Comparison of ENCODE assay signal across 1 cellular context in genomic region chr10:95656291-95657164, GRCh38.
TF ChIP-seq lines count a peak whose summit lies in the region.

Gene ALDH18A1 (minus strand): TSS chr10:95656711. CDS start chr10:95653377, 3,334 bp downstream.

TF ChIP-seq in HepG2, 621 proteins besides CTCF, POLR2A, EP300 and RAD21 (continued from another document and continues in another):
- TF ChIP-seq ZNF362 (CRISPR knock-in tag; IDR thresholded peaks at IDR 0.05; ENCODE audit: borderline replicate concordance) (no peak; the same call in 1 of the 2 replicates), SNAPC2 (CRISPR knock-in tag; IDR thresholded peaks at IDR 0.05) (peak; percentile 59; the same call in 1 of the 2 replicates), NCOA2 (CRISPR knock-in tag; IDR thresholded peaks at IDR 0.05) (peak; percentile 49; the same call in 1 of the 2 replicates), GATAD2A (CRISPR knock-in tag; IDR thresholded peaks at IDR 0.05) (peak; percentile 66), CAMTA2 (CRISPR knock-in tag; IDR thresholded peaks at IDR 0.05; ENCODE audit: borderline replicate concordance) (no peak), ZSCAN12 (CRISPR knock-in tag; IDR thresholded peaks at IDR 0.05) (no peak), ZMYM4 (CRISPR knock-in tag; IDR thresholded peaks at IDR 0.05) (peak; percentile 84), NFAT5 (CRISPR knock-in tag; IDR thresholded peaks at IDR 0.05) (no peak), PHF8 (CRISPR knock-in tag; IDR thresholded peaks at IDR 0.05) (peak; percentile 89), ZNF703 (CRISPR knock-in tag; IDR thresholded peaks at IDR 0.05; ENCODE audit: borderline replicate concordance) (0 out of 2 replicates have a peak, but pooled peaks have one; percentile 85), PRPF4 (IDR thresholded peaks at IDR 0.05; ENCODE audit: low read depth, low read length, poor library complexity, severe bottlenecking) (no peak), MIER3 (CRISPR knock-in tag; IDR thresholded peaks at IDR 0.05; ENCODE audit: borderline replicate concordance) (0 out of 2 replicates have a peak, but pooled peaks have one; percentile 68), ZNF12 (CRISPR knock-in tag; IDR thresholded peaks at IDR 0.05) (peak; percentile 57; the same call in 1 of the 2 replicates), KLF12 (CRISPR knock-in tag; IDR thresholded peaks at IDR 0.05; ENCODE audit: borderline replicate concordance) (peak; percentile 74; the same call in 1 of the 2 replicates), HMGXB3 (CRISPR knock-in tag; IDR thresholded peaks at IDR 0.05; ENCODE audit: borderline replicate concordance) (peak; percentile 73; the same call in 1 of the 2 replicates), MNT (IDR thresholded peaks at IDR 0.05) (peak; percentile 93), UBTF (CRISPR knock-in tag; IDR thresholded peaks at IDR 0.05) (peak; percentile 90), ZNF773 (CRISPR knock-in tag; IDR thresholded peaks at IDR 0.05; ENCODE audit: borderline replicate concordance) (0 out of 2 replicates have a peak, but pooled peaks have one; percentile 13), ZNF143 (CRISPR knock-in tag; IDR thresholded peaks at IDR 0.05) (no peak), ATM (IDR thresholded peaks at IDR 0.05; ENCODE audit: borderline replicate concordance) (no peak), HNRNPLL (IDR thresholded peaks at IDR 0.05; ENCODE audit: low read depth, low read length, poor library complexity, severe bottlenecking) (peak; percentile 100), NFE2L2 (IDR thresholded peaks at IDR 0.05; ENCODE audit: low read length) (no peak), EZH2 (conservative IDR thresholded peaks at IDR 0.05; ENCODE audit: low read depth, low read length) (no peak), SP4 (CRISPR knock-in tag; IDR thresholded peaks at IDR 0.05) (peak; percentile 74), MAX (IDR thresholded peaks at IDR 0.05) (peak; percentile 97), POGZ (CRISPR knock-in tag; IDR thresholded peaks at IDR 0.05) (peak; percentile 77), CC2D1A (CRISPR knock-in tag; IDR thresholded peaks at IDR 0.05) (no peak)
- TF ChIP-seq, protein P1, sequence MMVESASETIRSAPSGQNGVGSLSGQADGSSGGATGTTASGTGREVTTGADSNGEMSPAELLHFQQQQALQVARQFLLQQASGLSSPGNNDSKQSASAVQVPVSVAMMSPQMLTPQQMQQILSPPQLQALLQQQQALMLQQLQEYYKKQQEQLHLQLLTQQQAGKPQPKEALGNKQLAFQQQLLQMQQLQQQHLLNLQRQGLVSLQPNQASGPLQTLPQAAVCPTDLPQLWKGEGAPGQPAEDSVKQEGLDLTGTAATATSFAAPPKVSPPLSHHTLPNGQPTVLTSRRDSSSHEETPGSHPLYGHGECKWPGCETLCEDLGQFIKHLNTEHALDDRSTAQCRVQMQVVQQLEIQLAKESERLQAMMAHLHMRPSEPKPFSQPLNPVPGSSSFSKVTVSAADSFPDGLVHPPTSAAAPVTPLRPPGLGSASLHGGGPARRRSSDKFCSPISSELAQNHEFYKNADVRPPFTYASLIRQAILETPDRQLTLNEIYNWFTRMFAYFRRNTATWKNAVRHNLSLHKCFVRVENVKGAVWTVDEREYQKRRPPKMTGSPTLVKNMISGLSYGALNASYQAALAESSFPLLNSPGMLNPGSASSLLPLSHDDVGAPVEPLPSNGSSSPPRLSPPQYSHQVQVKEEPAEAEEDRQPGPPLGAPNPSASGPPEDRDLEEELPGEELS (CRISPR knock-in tag; IDR thresholded peaks at IDR 0.05): peak; percentile 34; the same call in 1 of the 2 replicates
- TF ChIP-seq, protein P2, sequence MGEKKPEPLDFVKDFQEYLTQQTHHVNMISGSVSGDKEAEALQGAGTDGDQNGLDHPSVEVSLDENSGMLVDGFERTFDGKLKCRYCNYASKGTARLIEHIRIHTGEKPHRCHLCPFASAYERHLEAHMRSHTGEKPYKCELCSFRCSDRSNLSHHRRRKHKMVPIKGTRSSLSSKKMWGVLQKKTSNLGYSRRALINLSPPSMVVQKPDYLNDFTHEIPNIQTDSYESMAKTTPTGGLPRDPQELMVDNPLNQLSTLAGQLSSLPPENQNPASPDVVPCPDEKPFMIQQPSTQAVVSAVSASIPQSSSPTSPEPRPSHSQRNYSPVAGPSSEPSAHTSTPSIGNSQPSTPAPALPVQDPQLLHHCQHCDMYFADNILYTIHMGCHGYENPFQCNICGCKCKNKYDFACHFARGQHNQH (CRISPR knock-in tag; IDR thresholded peaks at IDR 0.05): peak; percentile 63; the same call in 1 of the 2 replicates
- TF ChIP-seq, protein P3, sequence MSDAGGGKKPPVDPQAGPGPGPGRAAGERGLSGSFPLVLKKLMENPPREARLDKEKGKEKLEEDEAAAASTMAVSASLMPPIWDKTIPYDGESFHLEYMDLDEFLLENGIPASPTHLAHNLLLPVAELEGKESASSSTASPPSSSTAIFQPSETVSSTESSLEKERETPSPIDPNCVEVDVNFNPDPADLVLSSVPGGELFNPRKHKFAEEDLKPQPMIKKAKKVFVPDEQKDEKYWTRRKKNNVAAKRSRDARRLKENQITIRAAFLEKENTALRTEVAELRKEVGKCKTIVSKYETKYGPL (CRISPR knock-in tag; IDR thresholded peaks at IDR 0.05): no peak
- TF ChIP-seq, protein P4, sequence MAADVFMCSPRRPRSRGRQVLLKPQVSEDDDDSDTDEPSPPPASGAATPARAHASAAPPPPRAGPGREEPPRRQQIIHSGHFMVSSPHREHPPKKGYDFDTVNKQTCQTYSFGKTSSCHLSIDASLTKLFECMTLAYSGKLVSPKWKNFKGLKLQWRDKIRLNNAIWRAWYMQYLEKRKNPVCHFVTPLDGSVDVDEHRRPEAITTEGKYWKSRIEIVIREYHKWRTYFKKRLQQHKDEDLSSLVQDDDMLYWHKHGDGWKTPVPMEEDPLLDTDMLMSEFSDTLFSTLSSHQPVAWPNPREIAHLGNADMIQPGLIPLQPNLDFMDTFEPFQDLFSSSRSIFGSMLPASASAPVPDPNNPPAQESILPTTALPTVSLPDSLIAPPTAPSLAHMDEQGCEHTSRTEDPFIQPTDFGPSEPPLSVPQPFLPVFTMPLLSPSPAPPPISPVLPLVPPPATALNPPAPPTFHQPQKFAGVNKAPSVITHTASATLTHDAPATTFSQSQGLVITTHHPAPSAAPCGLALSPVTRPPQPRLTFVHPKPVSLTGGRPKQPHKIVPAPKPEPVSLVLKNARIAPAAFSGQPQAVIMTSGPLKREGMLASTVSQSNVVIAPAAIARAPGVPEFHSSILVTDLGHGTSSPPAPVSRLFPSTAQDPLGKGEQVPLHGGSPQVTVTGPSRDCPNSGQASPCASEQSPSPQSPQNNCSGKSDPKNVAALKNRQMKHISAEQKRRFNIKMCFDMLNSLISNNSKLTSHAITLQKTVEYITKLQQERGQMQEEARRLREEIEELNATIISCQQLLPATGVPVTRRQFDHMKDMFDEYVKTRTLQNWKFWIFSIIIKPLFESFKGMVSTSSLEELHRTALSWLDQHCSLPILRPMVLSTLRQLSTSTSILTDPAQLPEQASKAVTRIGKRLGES (CRISPR knock-in tag; IDR thresholded peaks at IDR 0.05; ENCODE audit: borderline replicate concordance): 0 out of 2 replicates have a peak, but pooled peaks have one; percentile 53
